ENCODE assay signal across 25 cellular contexts in the genomic region with DNA sequence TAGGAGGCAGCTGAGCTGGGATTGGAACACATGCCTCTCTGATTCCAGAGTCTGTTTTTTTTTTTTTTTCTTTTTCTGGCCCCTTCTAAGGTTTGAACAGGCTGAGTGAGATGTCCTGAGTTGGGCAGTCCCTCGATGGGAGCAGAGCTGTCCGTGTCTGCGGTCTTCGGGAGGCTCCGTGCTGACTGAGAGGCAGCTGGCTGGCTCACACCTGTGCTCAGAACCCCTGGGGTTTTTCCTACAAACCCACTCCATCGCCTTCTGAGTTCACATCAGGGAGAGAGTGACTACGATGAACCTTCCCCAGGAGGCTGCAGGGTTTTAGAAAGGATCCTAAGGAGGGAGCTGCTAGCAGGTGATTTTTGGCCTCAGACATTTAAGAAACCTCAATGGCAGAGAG.
DNase-seq lines count a peak whose midpoint lies in the region; ATAC-seq and TF ChIP-seq lines count a peak whose summit lies in the region.
"Had no signal": no experiment of that assay in that cellular context is flagged by ENCODE, and none has a peak within 500 bp of the region (broad histone marks: within the 10 kb centered on the region; RNA-seq: fewer than 3 reads in every experiment).

No MANE protein-coding gene starts in this region.

- H3K27me3 ChIP-seq in left ventricle myocardium inferior (ENCODE audit: low read depth) (peaks cover 98% of the 10 kb centered on the region), colonic mucosa (no peaks in the 10 kb centered on the region)
- H3K27me3 ChIP-seq: body of pancreas had no signal

- intact Hi-C loops in cardiac septum (cut with DNase I): no loop called here
- intact Hi-C loops in left ventricle myocardium inferior (cut with micrococcal nuclease): no loop called here
- intact Hi-C loops in colonic mucosa (cut with DNase I): no loop called here

- H3K27ac Mint-ChIP-seq in IgD-negative memory B cell: peak overlapping the region; percentile 78 to 97 (median 92)
- peak overlapping the region; percentile 63 for H3K27ac Mint-ChIP-seq in memory B cell
- H3K27ac Mint-ChIP-seq: activated T-helper 2 cell treated with anti-CD3 and anti-CD28 coated beads, Interferon-gamma antibody, Interleukin-2, Interleukin-4, amounts not matched to agents 10 μg/mL and 5 μg/mL and 100 μg/mL, durations not matched to agents 14 hours and 24 hours and 36 hours had no signal

- no peak for ATAC-seq in memory B cell (ENCODE audit: low read depth)
- ATAC-seq: body of pancreas, gastroesophageal sphincter, left colon had no signal

- H3K4me1 Mint-ChIP-seq in IgD-negative memory B cell (peaks cover 64 to 79% (median 78%) of the 10 kb centered on the region in 3 donors), memory B cell (peaks cover 58% of the 10 kb centered on the region)

- H3K4me1 ChIP-seq in left ventricle myocardium inferior (peaks cover 3% of the 10 kb centered on the region), colonic mucosa (peaks cover 6% of the 10 kb centered on the region)
- H3K4me1 ChIP-seq: body of pancreas, HAP-1 had no signal

- no peaks in the 10 kb centered on the region for H3K9me3 Mint-ChIP-seq in IgD-negative memory B cell
- H3K9me3 Mint-ChIP-seq in memory B cell: peaks cover 5% of the 10 kb centered on the region
- H3K9me3 Mint-ChIP-seq: activated T-helper 2 cell treated with anti-CD3 and anti-CD28 coated beads, Interferon-gamma antibody, Interleukin-2, Interleukin-4, amounts not matched to agents 10 μg/mL and 5 μg/mL and 100 μg/mL, durations not matched to agents 14 hours and 24 hours and 36 hours had no signal

- no peak overlapping the region for H3K9ac ChIP-seq in colonic mucosa (ENCODE audit: low read depth in 2 of 2, low read length in 2 of 2)

- H3K36me3 ChIP-seq in left ventricle myocardium inferior (no peaks in the 10 kb centered on the region), colonic mucosa (no peaks in the 10 kb centered on the region)
- H3K36me3 ChIP-seq: gastroesophageal sphincter, HAP-1, MG63, neutrophil, tibial artery had no signal

- TF ChIP-seq CTCF in left ventricle myocardium inferior (IDR thresholded peaks at IDR 0.05; ENCODE audit: borderline replicate concordance) (no peak), colonic mucosa (IDR thresholded peaks at IDR 0.05) (no peak)

- H3K27me3 Mint-ChIP-seq in IgD-negative memory B cell: no peaks in the 10 kb centered on the region
- no peaks in the 10 kb centered on the region for H3K27me3 Mint-ChIP-seq in memory B cell

- H3K4me3 ChIP-seq in left ventricle myocardium inferior (no peak overlapping the region), colonic mucosa (no peak overlapping the region)
- H3K4me3 ChIP-seq: body of pancreas, dorsolateral prefrontal cortex, gastroesophageal sphincter, HAP-1, MG63, tibial artery had no signal

- H3K9me3 ChIP-seq in left ventricle myocardium inferior (replicated peaks) (no peaks in the 10 kb centered on the region), colonic mucosa (no peaks in the 10 kb centered on the region)
- H3K9me3 ChIP-seq: body of pancreas, gastroesophageal sphincter, HAP-1, MG63, neutrophil, tibial artery had no signal

- H3K4me3 Mint-ChIP-seq in IgD-negative memory B cell (peak overlapping the region in 2 of 4 donors; percentile 67 to 76), memory B cell (no peak overlapping the region)
- H3K4me3 Mint-ChIP-seq: CD14-positive monocyte had no signal

- H3K27ac ChIP-seq in left ventricle myocardium inferior (replicated peaks) (no peak overlapping the region), colonic mucosa (no peak overlapping the region)
- H3K27ac ChIP-seq: body of pancreas, dorsolateral prefrontal cortex, gastroesophageal sphincter, neutrophil, tibial artery had no signal

- H3K36me3 Mint-ChIP-seq in IgD-negative memory B cell (no peaks in the 10 kb centered on the region), memory B cell (no peaks in the 10 kb centered on the region)
- H3K36me3 Mint-ChIP-seq: CD14-positive monocyte had no signal

- DNase-seq in cardiac septum (ENCODE audit: low spot score) (peak; percentile 43), left ventricle myocardium inferior (no peak), memory B cell (ENCODE audit: low spot score in 2 of 2) (no peak), GF-D8 (lab: John Stamatoyannopoulos, UW) (no peak), colonic mucosa (no peak), NCI-H226 (no peak)
- DNase-seq: activated CD4-positive, alpha-beta T cell treated with anti-CD3 and anti-CD28 coated beads, Interleukin-2, amount 50 U/mL, for 48 hours; activated CD8-positive, alpha-beta memory T cell treated with anti-CD3 and anti-CD28 coated beads, Interleukin-2, amount 50 U/mL, for 48 hours; body of pancreas; cerebellar nuclear complex; dorsolateral prefrontal cortex; hippocampal formation; KG1; MG63; NCI-H1105 treated with DMSO at 0.1 percent for 48 hours; NCI-H1930; NCI-H69; tibial artery had no signal
